In genomic region chr1:107514841-107515240, GRCh38 we compare ENCODE assay signal across 31 cellular contexts.
"Had no signal": no experiment of that assay in that cellular context is flagged by ENCODE, and none has a peak within 500 bp of the region (broad histone marks: within the 10 kb centered on the region; RNA-seq: fewer than 3 reads in every experiment).

No MANE protein-coding gene starts in this region.

- H3K27ac Mint-ChIP-seq: activated CD4-positive, alpha-beta memory T cell treated with anti-CD3 and anti-CD28 coated beads for 36 hours; activated CD4-positive, alpha-beta T cell treated with anti-CD3 and anti-CD28 coated beads for 36 hours; activated CD4-positive, alpha-beta T cell treated with anti-CD3 and anti-CD28 coated beads, Interleukin-2, amount 10 ng/mL, durations not matched to agents 24 days and 14 days; activated CD8-positive, alpha-beta memory T cell treated with anti-CD3 and anti-CD28 coated beads, Interleukin-2, amount 10 ng/mL, durations not matched to agents 7 days and 5 days; activated CD8-positive, alpha-beta T cell treated with anti-CD3 and anti-CD28 coated beads, Interleukin-2, amount 10 ng/mL, durations not matched to agents 7 days and 5 days; activated naive CD4-positive, alpha-beta T cell treated with anti-CD3 and anti-CD28 coated beads, Interleukin-2, amount 10 ng/mL, durations not matched to agents 7 days and 5 days; activated naive CD4-positive, alpha-beta T cell treated with anti-CD3 and anti-CD28 coated beads, Interleukin-2, amount 50 U/mL, for 72 hours; activated naive CD8-positive, alpha-beta T cell treated with anti-CD3 and anti-CD28 coated beads, Interleukin-2, amount 10 ng/mL, durations not matched to agents 7 days and 5 days; activated T-helper 1 cell treated with anti-CD3 and anti-CD28 coated beads, Interleukin-12 subunit alpha, Interleukin-12 subunit beta, Interleukin-2, Interleukin-4 antibody, amounts not matched to agents 30 ng/mL and 10 ng/mL and 1 ng/mL, durations not matched to agents 14 hours and 24 hours and 36 hours; activated T-helper 2 cell treated with anti-CD3 and anti-CD28 coated beads, Interferon-gamma antibody, Interleukin-2, Interleukin-4, amounts not matched to agents 10 μg/mL and 5 μg/mL and 100 μg/mL, durations not matched to agents 14 hours and 24 hours and 36 hours had no signal

- H3K27ac ChIP-seq: ascending aorta, breast epithelium, cardiac muscle cell, colonic mucosa, epithelial cell of prostate, esophagus squamous epithelium, gastroesophageal sphincter, heart left ventricle had no signal

- H3K4me1 Mint-ChIP-seq: activated CD4-positive, alpha-beta T cell treated with anti-CD3 and anti-CD28 coated beads for 36 hours; activated CD4-positive, alpha-beta T cell treated with anti-CD3 and anti-CD28 coated beads, Interleukin-2, amount 10 ng/mL, durations not matched to agents 24 days and 14 days; activated CD8-positive, alpha-beta memory T cell treated with anti-CD3 and anti-CD28 coated beads, Interleukin-2, amount 10 ng/mL, durations not matched to agents 7 days and 5 days; activated naive CD4-positive, alpha-beta T cell treated with anti-CD3 and anti-CD28 coated beads, Interleukin-2, amount 10 ng/mL, durations not matched to agents 7 days and 5 days; activated naive CD8-positive, alpha-beta T cell treated with anti-CD3 and anti-CD28 coated beads, Interleukin-2, amount 10 ng/mL, durations not matched to agents 7 days and 5 days had no signal

- H3K4me3 Mint-ChIP-seq: activated CD4-positive, alpha-beta memory T cell treated with anti-CD3 and anti-CD28 coated beads for 36 hours; activated CD4-positive, alpha-beta T cell treated with anti-CD3 and anti-CD28 coated beads for 36 hours; activated CD4-positive, alpha-beta T cell treated with anti-CD3 and anti-CD28 coated beads, Interleukin-2, amount 10 ng/mL, durations not matched to agents 24 days and 14 days; activated CD8-positive, alpha-beta memory T cell treated with anti-CD3 and anti-CD28 coated beads, Interleukin-2, amount 10 ng/mL, durations not matched to agents 7 days and 5 days; activated CD8-positive, alpha-beta T cell treated with anti-CD3 and anti-CD28 coated beads, Interleukin-2, amount 10 ng/mL, durations not matched to agents 7 days and 5 days; activated naive CD4-positive, alpha-beta T cell treated with anti-CD3 and anti-CD28 coated beads, Interleukin-2, amount 10 ng/mL, durations not matched to agents 7 days and 5 days; activated naive CD8-positive, alpha-beta T cell treated with anti-CD3 and anti-CD28 coated beads, Interleukin-2, amount 10 ng/mL, durations not matched to agents 7 days and 5 days; activated T-helper 1 cell treated with anti-CD3 and anti-CD28 coated beads, Interleukin-12 subunit alpha, Interleukin-12 subunit beta, Interleukin-2, Interleukin-4 antibody, amounts not matched to agents 30 ng/mL and 10 ng/mL and 1 ng/mL, durations not matched to agents 14 hours and 24 hours and 36 hours; brain had no signal

- H3K9me3 Mint-ChIP-seq: activated CD4-positive, alpha-beta memory T cell treated with anti-CD3 and anti-CD28 coated beads for 36 hours; activated CD4-positive, alpha-beta T cell treated with anti-CD3 and anti-CD28 coated beads, Interleukin-2, amount 10 ng/mL, durations not matched to agents 24 days and 14 days; activated naive CD4-positive, alpha-beta T cell treated with anti-CD3 and anti-CD28 coated beads, Interleukin-2, amount 10 ng/mL, durations not matched to agents 7 days and 5 days; activated naive CD8-positive, alpha-beta T cell treated with anti-CD3 and anti-CD28 coated beads, Interleukin-2, amount 10 ng/mL, durations not matched to agents 7 days and 5 days; activated T-helper 2 cell treated with anti-CD3 and anti-CD28 coated beads, Interferon-gamma antibody, Interleukin-2, Interleukin-4, amounts not matched to agents 10 μg/mL and 5 μg/mL and 100 μg/mL, durations not matched to agents 14 hours and 24 hours and 36 hours had no signal

- DNase-seq: activated CD4-positive, alpha-beta memory T cell treated with anti-CD3 and anti-CD28 coated beads for 36 hours; activated CD4-positive, alpha-beta T cell treated with anti-CD3 and anti-CD28 coated beads for 36 hours; activated CD4-positive, alpha-beta T cell treated with anti-CD3 and anti-CD28 coated beads, Interleukin-2, amount 10 ng/mL, durations not matched to agents 24 days and 14 days; activated CD4-positive, CD25-positive, alpha-beta regulatory T cell; activated CD4-positive, CD25-positive, alpha-beta regulatory T cell treated with anti-CD3 and anti-CD28 coated beads, Interleukin-2, amount 50 U/mL, for 72 hours; activated CD8-positive, alpha-beta memory T cell treated with anti-CD3 and anti-CD28 coated beads, Interleukin-2, amount 10 ng/mL, durations not matched to agents 7 days and 5 days; activated CD8-positive, alpha-beta memory T cell treated with anti-CD3 and anti-CD28 coated beads, Interleukin-2, amount 50 U/mL, for 4 hours; activated CD8-positive, alpha-beta T cell treated with anti-CD3 and anti-CD28 coated beads, Interleukin-2, amount 10 ng/mL, durations not matched to agents 7 days and 5 days; activated effector memory CD4-positive, alpha-beta T cell treated with anti-CD3 and anti-CD28 coated beads, Interleukin-2, amount 50 U/mL, for 16 hours; activated naive CD4-positive, alpha-beta T cell; activated naive CD4-positive, alpha-beta T cell treated with anti-CD3 and anti-CD28 coated beads, Interleukin-2, amount 10 ng/mL, durations not matched to agents 7 days and 5 days; activated naive CD8-positive, alpha-beta T cell treated with anti-CD3 and anti-CD28 coated beads, Interleukin-2, amount 10 ng/mL, durations not matched to agents 7 days and 5 days; activated T-cell treated with anti-CD3 and anti-CD28 coated beads, Interleukin-2, amount 50 U/mL, for 1 hour; activated T-cell treated with anti-CD3 and anti-CD28 coated beads, Interleukin-2, amount 50 U/mL, for 48 hours; central memory CD4-positive, alpha-beta T cell; cerebellar nuclear complex; colonic mucosa; effector CD8-positive, alpha-beta T cell; esophagus squamous epithelium; foreskin melanocyte; heart left ventricle; T-helper 2 cell had no signal

- H3K27me3 Mint-ChIP-seq: activated CD4-positive, alpha-beta memory T cell treated with anti-CD3 and anti-CD28 coated beads for 36 hours; activated CD4-positive, alpha-beta T cell treated with anti-CD3 and anti-CD28 coated beads for 36 hours; activated CD4-positive, alpha-beta T cell treated with anti-CD3 and anti-CD28 coated beads, Interleukin-2, amount 10 ng/mL, durations not matched to agents 24 days and 14 days; activated CD8-positive, alpha-beta memory T cell treated with anti-CD3 and anti-CD28 coated beads, Interleukin-2, amount 10 ng/mL, durations not matched to agents 7 days and 5 days; activated naive CD4-positive, alpha-beta T cell treated with anti-CD3 and anti-CD28 coated beads, Interleukin-2, amount 10 ng/mL, durations not matched to agents 7 days and 5 days had no signal

- H3K9me3 ChIP-seq: ascending aorta, gastroesophageal sphincter had no signal

- H3K4me3 ChIP-seq: ascending aorta, breast epithelium, cardiac muscle cell, colonic mucosa, esophagus squamous epithelium, gastroesophageal sphincter, heart left ventricle had no signal

- H3K4me1 ChIP-seq: ascending aorta, breast epithelium, colonic mucosa, esophagus squamous epithelium, gastroesophageal sphincter, heart left ventricle had no signal

- H3K36me3 Mint-ChIP-seq: activated CD4-positive, alpha-beta memory T cell treated with anti-CD3 and anti-CD28 coated beads for 36 hours; activated CD8-positive, alpha-beta memory T cell treated with anti-CD3 and anti-CD28 coated beads, Interleukin-2, amount 10 ng/mL, durations not matched to agents 7 days and 5 days; activated naive CD4-positive, alpha-beta T cell treated with anti-CD3 and anti-CD28 coated beads, Interleukin-2, amount 10 ng/mL, durations not matched to agents 7 days and 5 days; activated naive CD4-positive, alpha-beta T cell treated with anti-CD3 and anti-CD28 coated beads, Interleukin-2, amount 50 U/mL, for 72 hours; activated naive CD8-positive, alpha-beta T cell treated with anti-CD3 and anti-CD28 coated beads, Interleukin-2, amount 10 ng/mL, durations not matched to agents 7 days and 5 days had no signal

- H3K36me3 ChIP-seq: ascending aorta, breast epithelium, cardiac muscle cell, colonic mucosa, esophagus squamous epithelium, gastroesophageal sphincter, heart left ventricle had no signal

- H3K27me3 ChIP-seq: ascending aorta, breast epithelium, cardiac muscle cell, colonic mucosa, esophagus squamous epithelium, gastroesophageal sphincter had no signal
